In genomic region chr20:63059684-63060056, GRCh38 we compare ENCODE assay signal across 32 cellular contexts. TPM values are rescaled to one million over a fixed set of nuclear protein-coding genes. Genes with fewer than 3 reads are reported as not detected.
DNase-seq lines count a peak whose midpoint lies in the region; ATAC-seq, FAIRE-seq and TF ChIP-seq lines count a peak whose summit lies in the region.
"Had no signal": no experiment of that assay in that cellular context is flagged by ENCODE, and none has a peak within 500 bp of the region (broad histone marks: within the 10 kb centered on the region; RNA-seq: fewer than 3 reads in every experiment).

No MANE protein-coding gene starts in this region.

- FAIRE-seq in HepG2 (lab: Jason Lieb, UNC) (no peak), kidney (lab: Jason Lieb, UNC) (no peak)
- FAIRE-seq: bronchial epithelial cell, colon, G401.6 had no signal

- BruUV-seq in HepG2 (replicated peaks; lab: Mats Ljungman, UMichigan) = no TSS peak

- H3K4me2 ChIP-seq in HepG2 (ENCODE audit: low read depth, low read length) = no peak overlapping the region
- H3K4me2 ChIP-seq: KMS-11 had no signal

- WGBS in right lobe of liver (ENCODE audit: insufficient coverage, low coverage, low lambda C conversion rate, missing lambda C conversion rate) = 46% methylated on average over 8 of the region's 17 CpGs
- WGBS in HepG2 (ENCODE audit: low lambda C conversion rate) = 16% methylated on average over 17 of the region's 17 CpGs
- 84 to 85% methylated on average over 17 of the region's 17 CpGs for WGBS in aorta, 2 donors

- no peaks in the 10 kb centered on the region for H3K27me3 ChIP-seq in right lobe of liver
- H3K27me3 ChIP-seq in HepG2 (ENCODE audit: control insufficient read depth in 1 of 2, insufficient read depth in 2 of 2, low read length in 2 of 2) = peaks cover 20 to 76% of the 10 kb centered on the region in 2 experiments; a peak in 4 of 5 replicates
- H3K27me3 ChIP-seq in aorta (ENCODE audit: control insufficient read depth in 1 of 2, insufficient read depth in 2 of 2, low read length in 1 of 2) = no peaks in the 10 kb centered on the region

- TF ChIP-seq RAD21 in HepG2 (CRISPR knock-in tag; IDR thresholded peaks at IDR 0.05) = no peak

- H3K79me2 ChIP-seq in HepG2 (ENCODE audit: insufficient read depth, low read length) = no peaks in the 10 kb centered on the region

- in situ Hi-C loops in HepG2 (cut with HindIII; ENCODE audit: extremely low pct_ligation_motif_present, low pct_unique_long_range_greater_than_20kb) = loop anchor here (5.0 kb wide), 1 partner anchor 123 kb away; no protein-coding TSS in a partner anchor

- TF ChIP-seq CTCF in right lobe of liver (IDR thresholded peaks at IDR 0.05) (no peak), HepG2 (CRISPR knock-in tag; IDR thresholded peaks at IDR 0.05) (no peak), kidney (IDR thresholded peaks at IDR 0.05; ENCODE audit: borderline replicate concordance, extremely low read depth, insufficient read depth) (no peak)

- H4K20me1 ChIP-seq in HepG2 (ENCODE audit: insufficient read depth, low read length) = peaks cover 13% of the 10 kb centered on the region

- H3K4me3 ChIP-seq in right lobe of liver = no peak overlapping the region
- no peak overlapping the region for H3K4me3 ChIP-seq in HepG2 (replicated peaks in 1 of 3; ENCODE audit: insufficient read depth in 1 of 3, low read depth in 2 of 3, low read length in 3 of 3)
- no peak overlapping the region for H3K4me3 ChIP-seq in kidney (ENCODE audit: low read length in 2 of 2)
- no peak overlapping the region for H3K4me3 ChIP-seq in aorta (ENCODE audit: low read length in 2 of 2)
- H3K4me3 ChIP-seq: MG63, psoas muscle had no signal

- CTCF ChIA-PET in HepG2 (lab: Yijun Ruan, JAX; ENCODE audit: low intra/inter-chr PET ratio, low total read pairs) = no interaction called here

- H3K9me3 ChIP-seq in right lobe of liver = no peaks in the 10 kb centered on the region
- no peaks in the 10 kb centered on the region for H3K9me3 ChIP-seq in HepG2 (ENCODE audit: low read length)
- H3K9me3 ChIP-seq in kidney (ENCODE audit: control insufficient read depth in 1 of 2, low read length in 2 of 2) = no peaks in the 10 kb centered on the region
- no peaks in the 10 kb centered on the region for H3K9me3 ChIP-seq in aorta (ENCODE audit: control insufficient read depth, low read length)
- H3K9me3 ChIP-seq: psoas muscle had no signal

- H3K27ac ChIP-seq in right lobe of liver = no peak overlapping the region
- H3K27ac ChIP-seq in HepG2 (ENCODE audit: extremely low read length, insufficient read depth, low read length) = no peak overlapping the region
- no peak overlapping the region for H3K27ac ChIP-seq in kidney (ENCODE audit: low read depth in 2 of 2, low read length in 2 of 2)
- H3K27ac ChIP-seq in aorta (ENCODE audit: low read depth in 1 of 2, low read length in 2 of 2) = no peak overlapping the region
- H3K27ac ChIP-seq: epithelial cell of prostate, KMS-11, psoas muscle had no signal

- intact Hi-C loops in right lobe of liver (cut with DNase I) (loop anchor here in 1 of 2 donors (5.0 kb wide), 1 partner anchor 118 kb away; no protein-coding TSS in a partner anchor), HepG2 (cut with micrococcal nuclease; ENCODE audit: unreplicated experiment) (loop anchor here (10.0 kb wide), 1 partner anchor 185 kb away; no protein-coding TSS in a partner anchor), kidney (cut with DNase I) (loop anchor here (10.0 kb wide), 1 partner anchor 115 kb away; no protein-coding TSS in a partner anchor), aorta (cut with DNase I) (loop anchor here in 1 of 2 donors (5.0 kb wide), 2 partner anchors 118 to 173 kb away; no protein-coding TSS in a partner anchor)

- no peak for ATAC-seq in activated CD4-positive, CD25-positive, alpha-beta regulatory T cell treated with anti-CD3 and anti-CD28 coated beads, Interleukin-2, amount 50 U/mL, for 24 hours
- ATAC-seq in right lobe of liver (no peak), HepG2 (no peak), aorta (ENCODE audit: low FRiP score) (no peak)
- ATAC-seq: activated naive CD4-positive, alpha-beta T cell treated with anti-CD3 and anti-CD28 coated beads, Interleukin-2, amount 50 U/mL, for 72 hours; naive thymus-derived CD4-positive, alpha-beta T cell; psoas muscle had no signal

- no peak overlapping the region for H3K9ac ChIP-seq in HepG2 (ENCODE audit: insufficient read depth, low read depth, low read length)
- no peak overlapping the region for H3K9ac ChIP-seq in kidney (ENCODE audit: low read length in 2 of 2)
- H3K9ac ChIP-seq: KMS-11 had no signal

- H3K4me1 ChIP-seq in right lobe of liver (peaks cover 0 to 6% (median 0%) of the 10 kb centered on the region in 4 donors), HepG2 (ENCODE audit: insufficient read depth, low read length) (peaks cover 3% of the 10 kb centered on the region), kidney (ENCODE audit: control insufficient read depth in 1 of 2, insufficient read depth in 1 of 2, low read depth in 1 of 2, low read length in 2 of 2) (no peaks in the 10 kb centered on the region), aorta (ENCODE audit: control insufficient read depth in 1 of 2, insufficient read depth in 2 of 2, low read length in 2 of 2) (no peaks in the 10 kb centered on the region)

- no peak overlapping the region for H2AFZ ChIP-seq in HepG2 (ENCODE audit: low read length)

- H3K36me3 ChIP-seq in right lobe of liver (no peaks in the 10 kb centered on the region), HepG2 (replicated peaks in 1 of 2; ENCODE audit: control insufficient read depth in 1 of 2, insufficient read depth in 2 of 2, low read length in 2 of 2) (no peaks in the 10 kb centered on the region), kidney (ENCODE audit: control insufficient read depth in 1 of 2, insufficient read depth in 2 of 2, low read length in 2 of 2) (no peaks in the 10 kb centered on the region), aorta (ENCODE audit: control insufficient read depth in 1 of 2, insufficient read depth in 2 of 2, low read length in 1 of 2) (no peaks in the 10 kb centered on the region)
- H3K36me3 ChIP-seq: MG63 had no signal

- no peak for TF ChIP-seq EP300 in HepG2 (IDR thresholded peaks at IDR 0.05; ENCODE audit: low read depth in 2 of 2, low read length in 2 of 2)
- no peak for TF ChIP-seq EP300 in HepG2 (CRISPR knock-in tag; IDR thresholded peaks at IDR 0.05; ENCODE audit: borderline replicate concordance)

- peak; percentile 12 for DNase-seq in activated CD4-positive, CD25-positive, alpha-beta regulatory T cell treated with anti-CD3 and anti-CD28 coated beads, Interleukin-2, amount 50 U/mL, for 72 hours
- DNase-seq in right lobe of liver (peak; percentile 11 to 35 (median 20)), HepG2 (ENCODE audit: low spot score) (no peak), kidney (peak; percentile 56), aorta (peak; percentile 16 to 69), NCI-H2107 (lab: John Stamatoyannopoulos, UW) (no peak)
- no peak for DNase-seq in stimulated activated CD4-positive, alpha-beta T cell treated with anti-CD3 and anti-CD28 coated beads, Interleukin-4, amount 100 ng/mL, for 24 hours
- DNase-seq: 8988T; activated CD4-positive, alpha-beta T cell treated with anti-CD3 and anti-CD28 coated beads for 48 hours; effector CD4-positive, alpha-beta T cell; immature natural killer cell; naive thymus-derived CD4-positive, alpha-beta T cell; NCI-H1105; NCI-H187 treated with DMSO at 0.1 percent for 48 hours; OCI-M1; stimulated activated naive CD4-positive, alpha-beta T cell treated with Interleukin-2 at 50 U/mL for 16 hours had no signal

- no peak for TF ChIP-seq POLR2A in right lobe of liver (IDR thresholded peaks at IDR 0.05)
- no peak for TF ChIP-seq POLR2A in HepG2 (IDR thresholded peaks at IDR 0.05; ENCODE audit: insufficient read depth in 1 of 2, low read depth in 2 of 2, low read length in 2 of 2)

- POLR2A ChIA-PET in HepG2 (lab: Yijun Ruan, JAX) = no interaction called here

TF ChIP-seq in HepG2, 621 proteins besides CTCF, POLR2A, EP300 and RAD21 (continues in another document):
- no peak for TF ChIP-seq ZNF276 (CRISPR knock-in tag; IDR thresholded peaks at IDR 0.05; ENCODE audit: low read depth)

RNA-seq across cellular contexts. Expression of gene BHLHE23, which starts 52.9 kb away (rescaled TPM):
- total RNA-seq in right lobe of liver (not detected), HepG2 (2016; rRNA removed; fragmentation: Illumina TruSeq; extraction: Trizol) (not detected in 2 replicates), kidney (not detected), aorta (not detected)
- total RNA-seq in HepG2 (2016; cell fraction: cytosol; rRNA removed; fragmentation: Illumina TruSeq; extraction: Trizol; ENCODE audit: low read depth) = not detected in 2 replicates
- total RNA-seq in HepG2 (2016; cell fraction: insoluble cytoplasmic fraction; rRNA removed; fragmentation: Illumina TruSeq; extraction: Trizol) = not detected in 2 replicates
- total RNA-seq in HepG2 (2016; cell fraction: membrane; rRNA removed; fragmentation: Illumina TruSeq; extraction: Trizol) = not detected in 2 replicates
- not detected in 2 replicates for total RNA-seq in HepG2 (2016; cell fraction: nucleus; rRNA removed; fragmentation: Illumina TruSeq; extraction: Trizol)
- polyA plus RNA-seq in HepG2 (2011; rRNA removed) (not detected in 2 replicates), kidney (ENCODE audit: insufficient read depth, low read depth, low replicate concordance) (not detected), aorta (not detected)
- polyA plus RNA-seq in HepG2 (2011; cell fraction: cytosol; rRNA removed) = not detected in 2 replicates
- polyA plus RNA-seq in HepG2 (2011; cell fraction: nucleus; rRNA removed) = not detected in 2 replicates
- polyA plus RNA-seq in HepG2 (2012) = not detected in 2 replicates
- not detected in 2 replicates for polyA plus RNA-seq in HepG2 (2016; cell fraction: cytosol; fragmentation: Illumina TruSeq; extraction: Trizol; ENCODE audit: low read depth)
- not detected in 2 replicates for polyA plus RNA-seq in HepG2 (2016; cell fraction: insoluble cytoplasmic fraction; fragmentation: Illumina TruSeq; extraction: Trizol; ENCODE audit: low read depth)
- polyA plus RNA-seq in HepG2 (2016; cell fraction: membrane; fragmentation: Illumina TruSeq; extraction: Trizol; ENCODE audit: low read depth) = not detected in 2 replicates
- polyA plus RNA-seq in HepG2 (2016; cell fraction: nucleus; fragmentation: Illumina TruSeq; extraction: Trizol; ENCODE audit: insufficient read depth, low read depth) = not detected in 2 replicates
- not detected in 2 replicates for polyA minus RNA-seq in HepG2 (2011; rRNA and poly(A)+ RNA removed; ENCODE audit: low replicate concordance)
- not detected in 2 replicates for polyA minus RNA-seq in HepG2 (2011; cell fraction: cytosol; rRNA and poly(A)+ RNA removed)
- polyA minus RNA-seq in HepG2 (2011; cell fraction: nucleus; rRNA and poly(A)+ RNA removed) = not detected in 2 replicates
- total RNA-seq: activated naive CD4-positive, alpha-beta T cell treated with anti-CD3 and anti-CD28 coated beads, Interleukin-2, amount 50 U/mL, for 72 hours; bronchial epithelial cell; glomerular endothelial cell; liver; mesothelial cell of epicardium; naive thymus-derived CD4-positive, alpha-beta T cell; occipital lobe; psoas muscle; skeletal muscle tissue; T-helper 2 cell treated with Interferon-gamma antibody and Interleukin-4, amounts not matched to agents 100 ng/mL and 5 ng/mL, for 36 hours had no signal
- polyA plus RNA-seq: immature natural killer cell; liver; naive thymus-derived CD4-positive, alpha-beta T cell; psoas muscle; urinary bladder had no signal

Comparison
In these comparisons a context has a peak if more than half of its experiments do, and no peak if none do; other contexts are left out.
1. DNase-seq: peak in activated CD4-positive, CD25-positive, alpha-beta regulatory T cell treated with anti-CD3 and anti-CD28 coated beads, Interleukin-2, amount 50 U/mL, for 72 hours (single experiment), right lobe of liver (3 of 3), kidney (single experiment) and aorta (2 of 2); none in HepG2 (single experiment), NCI-H2107 (single experiment) and stimulated activated CD4-positive, alpha-beta T cell treated with anti-CD3 and anti-CD28 coated beads, Interleukin-4, amount 100 ng/mL, for 24 hours (single experiment).